In the genomic region with DNA sequence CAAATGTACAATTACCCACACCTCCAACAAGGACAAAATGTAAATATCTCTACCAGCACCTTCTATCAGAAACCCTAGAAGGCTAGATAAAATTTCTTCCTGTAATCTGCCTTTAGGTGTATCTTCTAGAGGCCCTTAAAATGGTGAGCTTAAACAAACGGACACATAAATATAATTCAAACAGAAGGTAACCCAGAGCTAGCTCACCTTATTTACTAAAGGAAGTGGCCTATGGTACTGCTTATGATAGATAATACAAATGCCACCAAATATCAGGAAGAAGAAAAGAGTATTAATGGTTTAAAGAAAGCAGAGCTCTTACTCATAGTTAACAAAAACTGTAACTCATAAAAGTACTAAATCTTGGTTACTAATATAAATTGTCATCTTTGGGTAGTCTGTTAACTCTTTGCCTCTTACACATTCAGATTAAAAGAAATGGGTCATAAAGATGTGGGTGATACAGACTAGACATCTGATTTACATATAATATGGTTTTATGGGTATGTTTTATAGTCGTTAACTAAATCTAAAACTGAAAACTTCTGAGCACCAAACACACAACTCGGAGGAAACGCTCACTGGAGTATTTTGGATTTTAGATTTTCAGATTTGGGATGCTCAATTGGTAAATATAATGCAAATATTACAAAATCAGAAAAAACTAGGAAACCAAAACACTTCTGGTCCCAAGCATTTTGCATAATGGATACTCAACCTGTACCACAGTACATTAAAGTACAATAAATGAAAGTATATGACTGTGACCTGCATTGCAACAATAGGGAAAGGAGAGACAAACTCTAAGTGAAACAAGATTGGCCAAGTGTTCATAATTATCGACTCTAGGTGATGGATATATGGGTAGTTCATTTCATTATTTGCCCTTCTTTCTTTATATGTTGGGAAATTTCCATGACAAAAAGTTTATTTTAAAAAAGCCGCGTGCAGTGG, we compare ENCODE assay signal across 14 cellular contexts. TPM values are rescaled to one million over a fixed set of nuclear protein-coding genes. Genes with fewer than 3 reads are reported as not detected.
DNase-seq lines count a peak whose midpoint lies in the region; ATAC-seq and TF ChIP-seq lines count a peak whose summit lies in the region.
"Had no signal": no experiment of that assay in that cellular context is flagged by ENCODE, and none has a peak within 500 bp of the region (broad histone marks: within the 10 kb centered on the region; RNA-seq: fewer than 3 reads in every experiment).

No MANE protein-coding gene starts in this region.

- TF ChIP-seq CTCF in HEK293 (tag by site-specific recombination; IDR thresholded peaks at IDR 0.05): no peak

- ATAC-seq in left colon (peak; percentile 92), GM18870 (IDR thresholded peaks at IDR 0.05; ENCODE audit: unreplicated experiment) (no peak), GM21515 (IDR thresholded peaks at IDR 0.05; ENCODE audit: unreplicated experiment) (no peak)
- ATAC-seq: A549 had no signal

- CTCF ChIA-PET in HEK293 (lab: Yijun Ruan, JAX): interaction anchor here (0.6 kb wide), 1 partner anchor 70 kb away, joined by 4 read pairs; no protein-coding TSS in a partner anchor

- DNase-seq in DMS153 (lab: John Stamatoyannopoulos, UW): peak; percentile 93
- DNase-seq in NCI-H774 (lab: John Stamatoyannopoulos, UW): peak; percentile 21
- no peak for DNase-seq in left colon
- DNase-seq in NCI-H128 (lab: John Stamatoyannopoulos, UW; ENCODE audit: unreplicated experiment): no peak
- DNase-seq: EL, H7, NCI-H1417 treated with DMSO at 0.1 percent for 48 hours, NCI-H2081 treated with DMSO at 0.1 percent for 48 hours, SHP77 treated with DMSO at 0.1 percent for 48 hours had no signal

- H3K27ac ChIP-seq in HEK293 (ENCODE audit: extremely low read depth, low read depth, low read length): no peak overlapping the region
- H3K27ac ChIP-seq: A549; BLaER1 treated with 17β-estradiol and CSF1 and Interleukin-3, amounts not matched to agents 10 nM and 100 nM had no signal

- no peak overlapping the region for H3K4me3 ChIP-seq in HEK293 (ENCODE audit: low read depth, low read length)
- H3K4me3 ChIP-seq: A549; BLaER1 treated with 17β-estradiol and CSF1 and Interleukin-3, amounts not matched to agents 10 nM and 100 nM had no signal

- H3K36me3 ChIP-seq in HEK293 (ENCODE audit: control insufficient read depth in 2 of 2, insufficient read depth in 1 of 2, low read length in 2 of 2): peaks cover 0 to 20% of the 10 kb centered on the region in 2 experiments; a peak in 2 of 3 replicates

- 0 out of 2 replicates have a peak, but pooled peaks cover 4% of the 10 kb centered on the region for H3K4me1 ChIP-seq in HEK293 (ENCODE audit: control insufficient read depth, insufficient read depth, low read length)
- H3K4me1 ChIP-seq: A549 had no signal

- intact Hi-C loops in left colon (cut with DNase I, micrococcal nuclease): no loop called here

- H3K9me3 ChIP-seq in HEK293 (ENCODE audit: control insufficient read depth, insufficient read depth, low read depth, low read length): no peaks in the 10 kb centered on the region
- H3K9me3 ChIP-seq: A549 had no signal

- POLR2A ChIA-PET in HEK293 (lab: Yijun Ruan, JAX): interaction anchor here (0.6 kb wide), 1 partner anchor 731 kb away, joined by 3 read pairs; no protein-coding TSS in a partner anchor

TF ChIP-seq in HEK293, 187 proteins besides CTCF, POLR2A, EP300 and RAD21:
- TF ChIP-seq, protein P1, sequence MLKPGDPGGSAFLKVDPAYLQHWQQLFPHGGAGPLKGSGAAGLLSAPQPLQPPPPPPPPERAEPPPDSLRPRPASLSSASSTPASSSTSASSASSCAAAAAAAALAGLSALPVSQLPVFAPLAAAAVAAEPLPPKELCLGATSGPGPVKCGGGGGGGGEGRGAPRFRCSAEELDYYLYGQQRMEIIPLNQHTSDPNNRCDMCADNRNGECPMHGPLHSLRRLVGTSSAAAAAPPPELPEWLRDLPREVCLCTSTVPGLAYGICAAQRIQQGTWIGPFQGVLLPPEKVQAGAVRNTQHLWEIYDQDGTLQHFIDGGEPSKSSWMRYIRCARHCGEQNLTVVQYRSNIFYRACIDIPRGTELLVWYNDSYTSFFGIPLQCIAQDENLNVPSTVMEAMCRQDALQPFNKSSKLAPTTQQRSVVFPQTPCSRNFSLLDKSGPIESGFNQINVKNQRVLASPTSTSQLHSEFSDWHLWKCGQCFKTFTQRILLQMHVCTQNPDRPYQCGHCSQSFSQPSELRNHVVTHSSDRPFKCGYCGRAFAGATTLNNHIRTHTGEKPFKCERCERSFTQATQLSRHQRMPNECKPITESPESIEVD (tag by site-specific recombination; IDR thresholded peaks at IDR 0.05): peak; percentile 47
- TF ChIP-seq ZNF629 (tag by site-specific recombination; IDR thresholded peaks at IDR 0.05): no peak

RNA-seq across cellular contexts. Expression of a gene that starts 23.2 kb away (rescaled TPM):
- 10 to 100 TPM; 12.1 to 17.0 TPM for total RNA-seq in left colon

RNA-seq across cellular contexts. Expression of a gene that starts 41.6 kb away (rescaled TPM):
- total RNA-seq in left colon: 10 to 100 TPM; 13.7 to 15.4 TPM

Comparison
In these comparisons a context has a peak if more than half of its experiments do, and no peak if none do; other contexts are left out.
1. DNase-seq: peak in DMS153 (single experiment) and NCI-H774 (single experiment); none in left colon (0 of 2) and NCI-H128 (single experiment).